1 cellular context compared by ENCODE assay signal in the genomic region with DNA sequence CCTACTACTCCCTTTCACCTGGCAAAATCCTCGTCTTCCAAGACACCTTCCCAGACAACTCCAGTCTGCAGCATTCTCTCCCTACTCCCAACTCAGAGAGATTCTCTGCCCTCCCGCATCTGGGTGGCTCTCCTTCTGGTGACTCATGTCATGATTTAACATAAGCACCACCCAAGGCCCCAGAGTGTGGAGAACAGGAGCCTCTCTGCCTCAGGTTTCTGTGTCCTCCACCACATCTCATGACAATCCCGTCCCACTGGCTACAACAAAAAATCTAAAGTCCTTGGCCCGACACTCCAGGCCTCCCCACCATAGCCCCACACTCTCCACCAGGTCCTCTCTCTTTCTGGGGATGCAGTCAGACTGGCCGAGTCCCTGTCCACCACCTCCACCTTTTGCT.
TF ChIP-seq lines count a peak whose summit lies in the region.

No MANE protein-coding gene starts in this region.

TF ChIP-seq in WTC11, 78 proteins besides CTCF, POLR2A, EP300 and RAD21 (continued from another document):
- TF ChIP-seq, protein P1, sequence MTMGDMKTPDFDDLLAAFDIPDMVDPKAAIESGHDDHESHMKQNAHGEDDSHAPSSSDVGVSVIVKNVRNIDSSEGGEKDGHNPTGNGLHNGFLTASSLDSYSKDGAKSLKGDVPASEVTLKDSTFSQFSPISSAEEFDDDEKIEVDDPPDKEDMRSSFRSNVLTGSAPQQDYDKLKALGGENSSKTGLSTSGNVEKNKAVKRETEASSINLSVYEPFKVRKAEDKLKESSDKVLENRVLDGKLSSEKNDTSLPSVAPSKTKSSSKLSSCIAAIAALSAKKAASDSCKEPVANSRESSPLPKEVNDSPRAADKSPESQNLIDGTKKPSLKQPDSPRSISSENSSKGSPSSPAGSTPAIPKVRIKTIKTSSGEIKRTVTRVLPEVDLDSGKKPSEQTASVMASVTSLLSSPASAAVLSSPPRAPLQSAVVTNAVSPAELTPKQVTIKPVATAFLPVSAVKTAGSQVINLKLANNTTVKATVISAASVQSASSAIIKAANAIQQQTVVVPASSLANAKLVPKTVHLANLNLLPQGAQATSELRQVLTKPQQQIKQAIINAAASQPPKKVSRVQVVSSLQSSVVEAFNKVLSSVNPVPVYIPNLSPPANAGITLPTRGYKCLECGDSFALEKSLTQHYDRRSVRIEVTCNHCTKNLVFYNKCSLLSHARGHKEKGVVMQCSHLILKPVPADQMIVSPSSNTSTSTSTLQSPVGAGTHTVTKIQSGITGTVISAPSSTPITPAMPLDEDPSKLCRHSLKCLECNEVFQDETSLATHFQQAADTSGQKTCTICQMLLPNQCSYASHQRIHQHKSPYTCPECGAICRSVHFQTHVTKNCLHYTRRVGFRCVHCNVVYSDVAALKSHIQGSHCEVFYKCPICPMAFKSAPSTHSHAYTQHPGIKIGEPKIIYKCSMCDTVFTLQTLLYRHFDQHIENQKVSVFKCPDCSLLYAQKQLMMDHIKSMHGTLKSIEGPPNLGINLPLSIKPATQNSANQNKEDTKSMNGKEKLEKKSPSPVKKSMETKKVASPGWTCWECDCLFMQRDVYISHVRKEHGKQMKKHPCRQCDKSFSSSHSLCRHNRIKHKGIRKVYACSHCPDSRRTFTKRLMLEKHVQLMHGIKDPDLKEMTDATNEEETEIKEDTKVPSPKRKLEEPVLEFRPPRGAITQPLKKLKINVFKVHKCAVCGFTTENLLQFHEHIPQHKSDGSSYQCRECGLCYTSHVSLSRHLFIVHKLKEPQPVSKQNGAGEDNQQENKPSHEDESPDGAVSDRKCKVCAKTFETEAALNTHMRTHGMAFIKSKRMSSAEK (CRISPR knock-in tag; IDR thresholded peaks at IDR 0.05; ENCODE audit: borderline replicate concordance), result no peak
- TF ChIP-seq FOXJ3 (CRISPR knock-in tag; IDR thresholded peaks at IDR 0.05; ENCODE audit: borderline replicate concordance) (no peak), NFATC4 (CRISPR knock-in tag; IDR thresholded peaks at IDR 0.05) (no peak), MXD4 (CRISPR knock-in tag; IDR thresholded peaks at IDR 0.05; ENCODE audit: borderline replicate concordance) (no peak), TP53 (CRISPR knock-in tag; IDR thresholded peaks at IDR 0.05) (no peak), ZNF317 (CRISPR knock-in tag; IDR thresholded peaks at IDR 0.05; ENCODE audit: borderline replicate concordance, low read depth) (no peak), ZNF232 (CRISPR knock-in tag; IDR thresholded peaks at IDR 0.05) (no peak)
- TF ChIP-seq, protein P2, sequence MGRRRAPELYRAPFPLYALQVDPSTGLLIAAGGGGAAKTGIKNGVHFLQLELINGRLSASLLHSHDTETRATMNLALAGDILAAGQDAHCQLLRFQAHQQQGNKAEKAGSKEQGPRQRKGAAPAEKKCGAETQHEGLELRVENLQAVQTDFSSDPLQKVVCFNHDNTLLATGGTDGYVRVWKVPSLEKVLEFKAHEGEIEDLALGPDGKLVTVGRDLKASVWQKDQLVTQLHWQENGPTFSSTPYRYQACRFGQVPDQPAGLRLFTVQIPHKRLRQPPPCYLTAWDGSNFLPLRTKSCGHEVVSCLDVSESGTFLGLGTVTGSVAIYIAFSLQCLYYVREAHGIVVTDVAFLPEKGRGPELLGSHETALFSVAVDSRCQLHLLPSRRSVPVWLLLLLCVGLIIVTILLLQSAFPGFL (CRISPR knock-in tag; IDR thresholded peaks at IDR 0.05; ENCODE audit: borderline replicate concordance), result no peak
- TF ChIP-seq, protein P3, sequence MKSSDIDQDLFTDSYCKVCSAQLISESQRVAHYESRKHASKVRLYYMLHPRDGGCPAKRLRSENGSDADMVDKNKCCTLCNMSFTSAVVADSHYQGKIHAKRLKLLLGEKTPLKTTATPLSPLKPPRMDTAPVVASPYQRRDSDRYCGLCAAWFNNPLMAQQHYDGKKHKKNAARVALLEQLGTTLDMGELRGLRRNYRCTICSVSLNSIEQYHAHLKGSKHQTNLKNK (CRISPR knock-in tag; IDR thresholded peaks at IDR 0.05), result no peak
- TF ChIP-seq, protein P4, sequence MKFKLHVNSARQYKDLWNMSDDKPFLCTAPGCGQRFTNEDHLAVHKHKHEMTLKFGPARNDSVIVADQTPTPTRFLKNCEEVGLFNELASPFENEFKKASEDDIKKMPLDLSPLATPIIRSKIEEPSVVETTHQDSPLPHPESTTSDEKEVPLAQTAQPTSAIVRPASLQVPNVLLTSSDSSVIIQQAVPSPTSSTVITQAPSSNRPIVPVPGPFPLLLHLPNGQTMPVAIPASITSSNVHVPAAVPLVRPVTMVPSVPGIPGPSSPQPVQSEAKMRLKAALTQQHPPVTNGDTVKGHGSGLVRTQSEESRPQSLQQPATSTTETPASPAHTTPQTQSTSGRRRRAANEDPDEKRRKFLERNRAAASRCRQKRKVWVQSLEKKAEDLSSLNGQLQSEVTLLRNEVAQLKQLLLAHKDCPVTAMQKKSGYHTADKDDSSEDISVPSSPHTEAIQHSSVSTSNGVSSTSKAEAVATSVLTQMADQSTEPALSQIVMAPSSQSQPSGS (CRISPR knock-in tag; IDR thresholded peaks at IDR 0.05; ENCODE audit: borderline replicate concordance, low read depth), result no peak
- TF ChIP-seq, protein P5, sequence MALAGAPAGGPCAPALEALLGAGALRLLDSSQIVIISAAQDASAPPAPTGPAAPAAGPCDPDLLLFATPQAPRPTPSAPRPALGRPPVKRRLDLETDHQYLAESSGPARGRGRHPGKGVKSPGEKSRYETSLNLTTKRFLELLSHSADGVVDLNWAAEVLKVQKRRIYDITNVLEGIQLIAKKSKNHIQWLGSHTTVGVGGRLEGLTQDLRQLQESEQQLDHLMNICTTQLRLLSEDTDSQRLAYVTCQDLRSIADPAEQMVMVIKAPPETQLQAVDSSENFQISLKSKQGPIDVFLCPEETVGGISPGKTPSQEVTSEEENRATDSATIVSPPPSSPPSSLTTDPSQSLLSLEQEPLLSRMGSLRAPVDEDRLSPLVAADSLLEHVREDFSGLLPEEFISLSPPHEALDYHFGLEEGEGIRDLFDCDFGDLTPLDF (CRISPR knock-in tag; IDR thresholded peaks at IDR 0.05), result no peak
- TF ChIP-seq, protein P6, sequence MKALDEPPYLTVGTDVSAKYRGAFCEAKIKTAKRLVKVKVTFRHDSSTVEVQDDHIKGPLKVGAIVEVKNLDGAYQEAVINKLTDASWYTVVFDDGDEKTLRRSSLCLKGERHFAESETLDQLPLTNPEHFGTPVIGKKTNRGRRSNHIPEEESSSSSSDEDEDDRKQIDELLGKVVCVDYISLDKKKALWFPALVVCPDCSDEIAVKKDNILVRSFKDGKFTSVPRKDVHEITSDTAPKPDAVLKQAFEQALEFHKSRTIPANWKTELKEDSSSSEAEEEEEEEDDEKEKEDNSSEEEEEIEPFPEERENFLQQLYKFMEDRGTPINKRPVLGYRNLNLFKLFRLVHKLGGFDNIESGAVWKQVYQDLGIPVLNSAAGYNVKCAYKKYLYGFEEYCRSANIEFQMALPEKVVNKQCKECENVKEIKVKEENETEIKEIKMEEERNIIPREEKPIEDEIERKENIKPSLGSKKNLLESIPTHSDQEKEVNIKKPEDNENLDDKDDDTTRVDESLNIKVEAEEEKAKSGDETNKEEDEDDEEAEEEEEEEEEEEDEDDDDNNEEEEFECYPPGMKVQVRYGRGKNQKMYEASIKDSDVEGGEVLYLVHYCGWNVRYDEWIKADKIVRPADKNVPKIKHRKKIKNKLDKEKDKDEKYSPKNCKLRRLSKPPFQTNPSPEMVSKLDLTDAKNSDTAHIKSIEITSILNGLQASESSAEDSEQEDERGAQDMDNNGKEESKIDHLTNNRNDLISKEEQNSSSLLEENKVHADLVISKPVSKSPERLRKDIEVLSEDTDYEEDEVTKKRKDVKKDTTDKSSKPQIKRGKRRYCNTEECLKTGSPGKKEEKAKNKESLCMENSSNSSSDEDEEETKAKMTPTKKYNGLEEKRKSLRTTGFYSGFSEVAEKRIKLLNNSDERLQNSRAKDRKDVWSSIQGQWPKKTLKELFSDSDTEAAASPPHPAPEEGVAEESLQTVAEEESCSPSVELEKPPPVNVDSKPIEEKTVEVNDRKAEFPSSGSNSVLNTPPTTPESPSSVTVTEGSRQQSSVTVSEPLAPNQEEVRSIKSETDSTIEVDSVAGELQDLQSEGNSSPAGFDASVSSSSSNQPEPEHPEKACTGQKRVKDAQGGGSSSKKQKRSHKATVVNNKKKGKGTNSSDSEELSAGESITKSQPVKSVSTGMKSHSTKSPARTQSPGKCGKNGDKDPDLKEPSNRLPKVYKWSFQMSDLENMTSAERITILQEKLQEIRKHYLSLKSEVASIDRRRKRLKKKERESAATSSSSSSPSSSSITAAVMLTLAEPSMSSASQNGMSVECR (CRISPR knock-in tag; IDR thresholded peaks at IDR 0.05; ENCODE audit: borderline replicate concordance), result no peak
- TF ChIP-seq, protein P7, sequence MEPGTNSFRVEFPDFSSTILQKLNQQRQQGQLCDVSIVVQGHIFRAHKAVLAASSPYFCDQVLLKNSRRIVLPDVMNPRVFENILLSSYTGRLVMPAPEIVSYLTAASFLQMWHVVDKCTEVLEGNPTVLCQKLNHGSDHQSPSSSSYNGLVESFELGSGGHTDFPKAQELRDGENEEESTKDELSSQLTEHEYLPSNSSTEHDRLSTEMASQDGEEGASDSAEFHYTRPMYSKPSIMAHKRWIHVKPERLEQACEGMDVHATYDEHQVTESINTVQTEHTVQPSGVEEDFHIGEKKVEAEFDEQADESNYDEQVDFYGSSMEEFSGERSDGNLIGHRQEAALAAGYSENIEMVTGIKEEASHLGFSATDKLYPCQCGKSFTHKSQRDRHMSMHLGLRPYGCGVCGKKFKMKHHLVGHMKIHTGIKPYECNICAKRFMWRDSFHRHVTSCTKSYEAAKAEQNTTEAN (CRISPR knock-in tag; IDR thresholded peaks at IDR 0.05), result no peak
